21 cellular contexts compared by ENCODE assay signal in the genomic region with DNA sequence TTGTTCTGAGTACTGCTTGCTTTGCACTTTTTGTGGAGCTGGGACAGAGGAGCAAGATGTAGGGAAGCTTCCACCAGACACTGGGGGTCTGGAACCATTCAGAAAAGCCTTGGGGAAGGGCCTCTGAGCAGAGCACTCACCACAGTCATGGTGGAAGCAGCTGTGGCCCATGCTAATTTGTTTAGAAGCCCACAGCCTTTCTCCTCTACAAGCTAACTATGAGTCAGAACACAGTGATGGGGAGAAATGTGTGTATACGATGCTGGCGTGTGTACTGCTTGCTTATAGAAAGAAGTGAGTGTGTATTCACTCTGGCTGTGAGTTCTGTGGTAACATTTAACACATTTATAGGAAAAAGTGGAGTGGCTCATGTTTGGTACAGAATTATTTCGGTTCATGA.
DNase-seq lines count a peak whose midpoint lies in the region; ATAC-seq and TF ChIP-seq lines count a peak whose summit lies in the region.
"Had no signal": no experiment of that assay in that cellular context is flagged by ENCODE, and none has a peak within 500 bp of the region (broad histone marks: within the 10 kb centered on the region; RNA-seq: fewer than 3 reads in every experiment).

No MANE protein-coding gene starts in this region.

- H3K27me3 Mint-ChIP-seq in activated CD8-positive, alpha-beta T cell treated with anti-CD3 and anti-CD28 coated beads for 36 hours, result peaks cover 3% of the 10 kb centered on the region
- no peaks in the 10 kb centered on the region for H3K27me3 Mint-ChIP-seq in activated naive CD4-positive, alpha-beta T cell treated with anti-CD3 and anti-CD28 coated beads for 36 hours (ENCODE audit: low read depth)

- CTCF ChIA-PET in activated CD8-positive, alpha-beta T cell treated with anti-CD3 and anti-CD28 coated beads for 36 hours (lab: Charles Lee), result no interaction called here
- CTCF ChIA-PET in activated naive CD4-positive, alpha-beta T cell treated with anti-CD3 and anti-CD28 coated beads for 36 hours (lab: Charles Lee), result no interaction called here

- H3K4me1 Mint-ChIP-seq in activated CD8-positive, alpha-beta T cell treated with anti-CD3 and anti-CD28 coated beads for 36 hours (ENCODE audit: low read depth), result no peaks in the 10 kb centered on the region
- H3K4me1 Mint-ChIP-seq in activated naive CD4-positive, alpha-beta T cell treated with anti-CD3 and anti-CD28 coated beads for 36 hours (ENCODE audit: low read depth), result no peaks in the 10 kb centered on the region
- H3K4me1 Mint-ChIP-seq: activated naive CD4-positive, alpha-beta T cell treated with anti-CD3 and anti-CD28 coated beads, Interleukin-2, amount 10 ng/mL, durations not matched to agents 7 days and 5 days had no signal

- no peak for TF ChIP-seq CTCF in activated CD8-positive, alpha-beta T cell treated with anti-CD3 and anti-CD28 coated beads for 36 hours (IDR thresholded peaks at IDR 0.05)

- H3K9me3 Mint-ChIP-seq in activated CD8-positive, alpha-beta T cell treated with anti-CD3 and anti-CD28 coated beads for 36 hours, result no peaks in the 10 kb centered on the region
- H3K9me3 Mint-ChIP-seq in activated naive CD4-positive, alpha-beta T cell treated with anti-CD3 and anti-CD28 coated beads for 36 hours, result no peaks in the 10 kb centered on the region
- H3K9me3 Mint-ChIP-seq: activated naive CD4-positive, alpha-beta T cell treated with anti-CD3 and anti-CD28 coated beads, Interleukin-2, amount 10 ng/mL, durations not matched to agents 7 days and 5 days; natural killer cell treated with Interleukin-12 subunit alpha and Interleukin-12 subunit beta and Interleukin-15 and Interleukin-18, amount 100 ng/mL, for 72 hours; T-helper 1 cell treated with Interleukin-12 subunit alpha and Interleukin-12 subunit beta and Interleukin-4 antibody, amounts not matched to agents 30 μg/mL and 1 μg/mL, for 36 hours had no signal

- POLR2A ChIA-PET in activated CD8-positive, alpha-beta T cell treated with anti-CD3 and anti-CD28 coated beads for 36 hours (lab: Charles Lee), result interaction anchor here (1.3 kb wide), 1 partner anchor 14 kb away, joined by 4 read pairs; no protein-coding TSS in a partner anchor

- H3K36me3 Mint-ChIP-seq in activated CD8-positive, alpha-beta T cell treated with anti-CD3 and anti-CD28 coated beads for 36 hours (ENCODE audit: low read depth), result no peaks in the 10 kb centered on the region
- no peaks in the 10 kb centered on the region for H3K36me3 Mint-ChIP-seq in activated naive CD4-positive, alpha-beta T cell treated with anti-CD3 and anti-CD28 coated beads for 36 hours (ENCODE audit: low read depth)
- H3K36me3 Mint-ChIP-seq: activated naive CD4-positive, alpha-beta T cell treated with anti-CD3 and anti-CD28 coated beads, Interleukin-2, amount 10 ng/mL, durations not matched to agents 7 days and 5 days; natural killer cell treated with Interleukin-12 subunit alpha and Interleukin-12 subunit beta and Interleukin-15 and Interleukin-18, amount 100 ng/mL, for 72 hours had no signal

- intact Hi-C loops in activated CD8-positive, alpha-beta T cell treated with anti-CD3 and anti-CD28 coated beads for 36 hours (cut with micrococcal nuclease), result no loop called here
- intact Hi-C loops in activated naive CD4-positive, alpha-beta T cell treated with anti-CD3 and anti-CD28 coated beads for 36 hours (cut with micrococcal nuclease), result no loop called here

- DNase-seq in middle frontal gyrus (ENCODE audit: extremely low spot score, low spot score) (no peak), HK-2 (ENCODE audit: unreplicated experiment) (no peak)
- no peak for DNase-seq in activated CD8-positive, alpha-beta T cell treated with anti-CD3 and anti-CD28 coated beads for 36 hours
- no peak for DNase-seq in activated naive CD4-positive, alpha-beta T cell treated with anti-CD3 and anti-CD28 coated beads for 36 hours
- DNase-seq: activated CD8-positive, alpha-beta memory T cell treated with anti-CD3 and anti-CD28 coated beads, Interleukin-2, amount 50 U/mL, for 4 hours; activated naive CD4-positive, alpha-beta T cell treated with anti-CD3 and anti-CD28 coated beads, Interleukin-2, amount 10 ng/mL, durations not matched to agents 7 days and 5 days; brain microvascular endothelial cell; COR-L47; dermis blood vessel endothelial cell; erythroblast; glutamatergic neuron; HCEC 1CT; NCI-H1417 treated with DMSO at 0.1 percent for 48 hours had no signal

- peak; percentile 51 for ATAC-seq in GM18511 (IDR thresholded peaks at IDR 0.05; ENCODE audit: unreplicated experiment)
- ATAC-seq in GM19463 (IDR thresholded peaks at IDR 0.05; ENCODE audit: unreplicated experiment), result peak; percentile 69
- ATAC-seq in HG02870 (IDR thresholded peaks at IDR 0.05; ENCODE audit: unreplicated experiment), result peak; percentile 77
- ATAC-seq in HG03460 (IDR thresholded peaks at IDR 0.05; ENCODE audit: unreplicated experiment), result peak; percentile 44
- no peak for ATAC-seq in activated CD8-positive, alpha-beta T cell treated with anti-CD3 and anti-CD28 coated beads for 36 hours
- ATAC-seq: activated CD4-positive, CD25-positive, alpha-beta regulatory T cell treated with anti-CD3 and anti-CD28 coated beads, Interleukin-2, amount 50 U/mL, for 24 hours; natural killer cell treated with Interleukin-12 subunit alpha and Interleukin-12 subunit beta and Interleukin-15 and Interleukin-18, amount 100 ng/mL, for 72 hours; Right ventricle myocardium inferior had no signal

- H3K27ac Mint-ChIP-seq in activated CD8-positive, alpha-beta T cell treated with anti-CD3 and anti-CD28 coated beads for 36 hours, result no peak overlapping the region
- no peak overlapping the region for H3K27ac Mint-ChIP-seq in activated naive CD4-positive, alpha-beta T cell treated with anti-CD3 and anti-CD28 coated beads for 36 hours
- H3K27ac Mint-ChIP-seq: activated naive CD4-positive, alpha-beta T cell treated with anti-CD3 and anti-CD28 coated beads, Interleukin-2, amount 10 ng/mL, durations not matched to agents 7 days and 5 days; natural killer cell treated with Interleukin-12 subunit alpha and Interleukin-12 subunit beta and Interleukin-15 and Interleukin-18, amount 100 ng/mL, for 72 hours; T-helper 1 cell treated with Interleukin-12 subunit alpha and Interleukin-12 subunit beta and Interleukin-4 antibody, amounts not matched to agents 30 μg/mL and 1 μg/mL, for 36 hours had no signal

- H3K4me3 Mint-ChIP-seq in activated CD8-positive, alpha-beta T cell treated with anti-CD3 and anti-CD28 coated beads for 36 hours, result no peak overlapping the region
- no peak overlapping the region for H3K4me3 Mint-ChIP-seq in activated naive CD4-positive, alpha-beta T cell treated with anti-CD3 and anti-CD28 coated beads for 36 hours
- H3K4me3 Mint-ChIP-seq: activated naive CD4-positive, alpha-beta T cell treated with anti-CD3 and anti-CD28 coated beads, Interleukin-2, amount 10 ng/mL, durations not matched to agents 7 days and 5 days; natural killer cell treated with Interleukin-12 subunit alpha and Interleukin-12 subunit beta and Interleukin-15 and Interleukin-18, amount 100 ng/mL, for 72 hours; T-helper 1 cell treated with Interleukin-12 subunit alpha and Interleukin-12 subunit beta and Interleukin-4 antibody, amounts not matched to agents 30 μg/mL and 1 μg/mL, for 36 hours had no signal
